ENCODE assay signal across 19 cellular contexts in genomic region chr10:84608126-84608525, GRCh38.
DNase-seq lines count a peak whose midpoint lies in the region; ATAC-seq and TF ChIP-seq lines count a peak whose summit lies in the region.
"Had no signal": no experiment of that assay in that cellular context is flagged by ENCODE, and none has a peak within 500 bp of the region (broad histone marks: within the 10 kb centered on the region; RNA-seq: fewer than 3 reads in every experiment).

No MANE protein-coding gene starts in this region.

- no peaks in the 10 kb centered on the region for H3K36me3 ChIP-seq in endodermal cell (ENCODE audit: control insufficient read depth, insufficient read depth, low read length)
- H3K36me3 ChIP-seq: left lung, spleen had no signal

- peak in 1 of 2 donors; percentile 60 for ATAC-seq in activated T-cell treated with anti-CD3 and anti-CD28 coated beads, Interleukin-2, amount 50 U/mL, for 72 hours (replicated peaks in 1 of 2)
- peak; percentile 69 for ATAC-seq in GM21619 (IDR thresholded peaks at IDR 0.05; ENCODE audit: unreplicated experiment)
- ATAC-seq in HG03196 (IDR thresholded peaks at IDR 0.05; ENCODE audit: unreplicated experiment) = peak; percentile 69
- ATAC-seq in stimulated activated naive CD8-positive, alpha-beta T cell treated with anti-CD3 and anti-CD28 coated beads, Interleukin-15, amount 100 ng/mL, for 72 hours = peak; percentile 44
- no peak for ATAC-seq in left lobe of liver
- ATAC-seq: left lung had no signal

- no peak overlapping the region for H3K27ac ChIP-seq in endodermal cell (ENCODE audit: low read depth, low read length)
- H3K27ac ChIP-seq: HL-60, left lung, spleen had no signal

- 97 to 100% methylated on average over 4 of the region's 4 CpGs for WGBS in endodermal cell (ENCODE audit: insufficient coverage in 1 of 2, insufficient read length in 1 of 2), 2 experiments

- no peaks in the 10 kb centered on the region for H3K4me1 Mint-ChIP-seq in activated T-cell treated with anti-CD3 and anti-CD28 coated beads, Interleukin-2, amount 50 U/mL, for 72 hours (ENCODE audit: low read depth)
- H3K4me1 Mint-ChIP-seq in activated T-cell treated with anti-CD3 and anti-CD28 coated beads, Interleukin-2, amount 50 U/mL, for 24 hours (ENCODE audit: low read depth) = no peaks in the 10 kb centered on the region
- H3K4me1 Mint-ChIP-seq in stimulated activated naive CD8-positive, alpha-beta T cell treated with anti-CD3 and anti-CD28 coated beads, Interleukin-15, amount 100 ng/mL, for 72 hours = no peaks in the 10 kb centered on the region
- H3K4me1 Mint-ChIP-seq in endodermal cell = peaks cover 36% of the 10 kb centered on the region

- H3K36me3 Mint-ChIP-seq in activated T-cell treated with anti-CD3 and anti-CD28 coated beads, Interleukin-2, amount 50 U/mL, for 72 hours (ENCODE audit: insufficient read depth in 2 of 2) = no peaks in the 10 kb centered on the region
- no peaks in the 10 kb centered on the region for H3K36me3 Mint-ChIP-seq in activated T-cell treated with anti-CD3 and anti-CD28 coated beads, Interleukin-2, amount 50 U/mL, for 24 hours (ENCODE audit: low read depth)
- H3K36me3 Mint-ChIP-seq in endodermal cell (ENCODE audit: low read depth) = no peaks in the 10 kb centered on the region

- H3K27me3 ChIP-seq in endodermal cell (ENCODE audit: control insufficient read depth, insufficient read depth, low read length, poor library complexity, severe bottlenecking) = peaks cover 3% of the 10 kb centered on the region
- H3K27me3 ChIP-seq: left lung had no signal

- H3K4me3 Mint-ChIP-seq in activated T-cell treated with anti-CD3 and anti-CD28 coated beads, Interleukin-2, amount 50 U/mL, for 72 hours = no peak overlapping the region
- H3K4me3 Mint-ChIP-seq in activated T-cell treated with anti-CD3 and anti-CD28 coated beads, Interleukin-2, amount 50 U/mL, for 24 hours = no peak overlapping the region
- H3K4me3 Mint-ChIP-seq in stimulated activated naive CD8-positive, alpha-beta T cell treated with anti-CD3 and anti-CD28 coated beads, Interleukin-15, amount 100 ng/mL, for 72 hours = no peak overlapping the region
- no peak overlapping the region for H3K4me3 Mint-ChIP-seq in endodermal cell

- peaks cover 34% of the 10 kb centered on the region for H3K27me3 Mint-ChIP-seq in activated T-cell treated with anti-CD3 and anti-CD28 coated beads, Interleukin-2, amount 50 U/mL, for 72 hours (ENCODE audit: low read depth)
- H3K27me3 Mint-ChIP-seq in activated T-cell treated with anti-CD3 and anti-CD28 coated beads, Interleukin-2, amount 50 U/mL, for 24 hours = peaks cover 36% of the 10 kb centered on the region
- H3K27me3 Mint-ChIP-seq in stimulated activated naive CD8-positive, alpha-beta T cell treated with anti-CD3 and anti-CD28 coated beads, Interleukin-15, amount 100 ng/mL, for 72 hours = peaks cover 32% of the 10 kb centered on the region
- peaks cover 6% of the 10 kb centered on the region for H3K27me3 Mint-ChIP-seq in endodermal cell (ENCODE audit: insufficient read depth)

- H3K9me3 Mint-ChIP-seq in activated T-cell treated with anti-CD3 and anti-CD28 coated beads, Interleukin-2, amount 50 U/mL, for 72 hours = no peaks in the 10 kb centered on the region
- H3K9me3 Mint-ChIP-seq in activated T-cell treated with anti-CD3 and anti-CD28 coated beads, Interleukin-2, amount 50 U/mL, for 24 hours = no peaks in the 10 kb centered on the region
- H3K9me3 Mint-ChIP-seq in stimulated activated naive CD8-positive, alpha-beta T cell treated with anti-CD3 and anti-CD28 coated beads, Interleukin-15, amount 100 ng/mL, for 72 hours = no peaks in the 10 kb centered on the region
- no peaks in the 10 kb centered on the region for H3K9me3 Mint-ChIP-seq in endodermal cell

- H3K4me3 ChIP-seq in endodermal cell (ENCODE audit: low read length) = no peak overlapping the region
- H3K4me3 ChIP-seq: left lung, spleen had no signal

- TF ChIP-seq CTCF in endodermal cell (conservative IDR thresholded peaks at IDR 0.05) = no peak

- no peak overlapping the region for H3K27ac Mint-ChIP-seq in activated T-cell treated with anti-CD3 and anti-CD28 coated beads, Interleukin-2, amount 50 U/mL, for 72 hours
- no peak overlapping the region for H3K27ac Mint-ChIP-seq in activated T-cell treated with anti-CD3 and anti-CD28 coated beads, Interleukin-2, amount 50 U/mL, for 24 hours
- no peak overlapping the region for H3K27ac Mint-ChIP-seq in stimulated activated naive CD8-positive, alpha-beta T cell treated with anti-CD3 and anti-CD28 coated beads, Interleukin-15, amount 100 ng/mL, for 72 hours
- no peak overlapping the region for H3K27ac Mint-ChIP-seq in endodermal cell

- peak; percentile 12 for DNase-seq in activated T-cell treated with anti-CD3 and anti-CD28 coated beads, Interleukin-2, amount 50 U/mL, for 72 hours
- no peak for DNase-seq in activated T-cell treated with anti-CD3 and anti-CD28 coated beads, Interleukin-2, amount 50 U/mL, for 24 hours
- no peak for DNase-seq in stimulated activated naive CD8-positive, alpha-beta T cell treated with anti-CD3 and anti-CD28 coated beads, Interleukin-15, amount 100 ng/mL, for 72 hours
- DNase-seq in NCI-H345 treated with DMSO at 0.1 percent for 48 hours (lab: John Stamatoyannopoulos, UW; ENCODE audit: unreplicated experiment) (no peak), endodermal cell (no peak), left lobe of liver (ENCODE audit: low spot score) (no peak)
- DNase-seq: activated CD4-positive, CD25-positive, alpha-beta regulatory T cell; activated T-cell treated with anti-CD3 and anti-CD28 coated beads, Interleukin-2, amount 50 U/mL, for 48 hours; aorta; HCEC 1CT; Kasumi-1; left lung; NCI-H187 treated with DMSO at 0.1 percent for 48 hours; NCI-H526 treated with DMSO at 0.1 percent for 48 hours; posterior cingulate gyrus; spleen had no signal

- H3K4me1 ChIP-seq in endodermal cell (ENCODE audit: control insufficient read depth, insufficient read depth, low read length) = peaks cover 2% of the 10 kb centered on the region
- H3K4me1 ChIP-seq: left lung, spleen had no signal

- H3K9me3 ChIP-seq in endodermal cell (ENCODE audit: control insufficient read depth, low read length) = no peaks in the 10 kb centered on the region
- H3K9me3 ChIP-seq: left lung, spleen had no signal

- H3K9ac ChIP-seq in endodermal cell (ENCODE audit: extremely low read depth, low read length, poor library complexity, severe bottlenecking) = no peak overlapping the region

Comparison
In these comparisons a context has a peak if more than half of its experiments do, and no peak if none do; other contexts are left out.
1. DNase-seq: peak in activated T-cell treated with anti-CD3 and anti-CD28 coated beads, Interleukin-2, amount 50 U/mL, for 72 hours (2 of 2); none in activated T-cell treated with anti-CD3 and anti-CD28 coated beads, Interleukin-2, amount 50 U/mL, for 24 hours (single experiment), stimulated activated naive CD8-positive, alpha-beta T cell treated with anti-CD3 and anti-CD28 coated beads, Interleukin-15, amount 100 ng/mL, for 72 hours (0 of 2), NCI-H345 treated with DMSO at 0.1 percent for 48 hours (single experiment), endodermal cell (single experiment) and left lobe of liver (single experiment).